ENCODE assay signal across 17 cellular contexts in the genomic region with DNA sequence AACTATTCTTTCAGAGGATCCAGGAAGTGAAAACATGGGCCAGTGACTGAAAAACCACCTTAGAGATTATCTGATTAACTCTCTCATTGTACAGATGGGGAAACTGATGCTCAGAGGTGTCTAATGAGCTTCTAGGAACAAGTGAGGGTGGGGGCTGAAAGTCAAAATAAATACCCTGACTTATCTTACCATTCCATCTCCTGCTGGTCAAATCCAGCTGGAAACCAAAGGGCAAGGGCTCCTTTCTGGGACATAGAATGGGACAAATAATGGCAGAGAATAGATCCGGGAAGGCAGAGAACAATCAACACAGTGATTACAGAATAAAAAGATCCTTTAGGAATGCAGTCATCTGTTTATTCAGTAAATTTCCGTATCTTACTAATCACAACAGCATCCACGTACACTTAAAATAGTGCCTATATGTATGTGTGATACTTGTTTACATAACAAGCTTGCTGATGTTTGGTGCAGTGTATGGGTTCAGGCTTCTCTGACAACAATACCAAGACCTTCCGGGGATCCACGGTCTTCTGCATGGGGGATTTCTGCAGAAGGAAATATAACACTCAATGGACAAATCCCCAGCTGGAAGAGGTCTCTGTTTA.
DNase-seq lines count a peak whose midpoint lies in the region; ATAC-seq and TF ChIP-seq lines count a peak whose summit lies in the region.
"Had no signal": no experiment of that assay in that cellular context is flagged by ENCODE, and none has a peak within 500 bp of the region (broad histone marks: within the 10 kb centered on the region; RNA-seq: fewer than 3 reads in every experiment).

No MANE protein-coding gene starts in this region.

- H3K4me1 ChIP-seq in SJSA1 (replicated peaks) = peaks cover 31% of the 10 kb centered on the region
- peaks cover 22 to 55% of the 10 kb centered on the region in 2 donors for H3K4me1 ChIP-seq in thoracic aorta (ENCODE audit: control insufficient read depth in 1 of 2, low read depth in 2 of 2)
- H3K4me1 ChIP-seq: Caco-2 had no signal

- H3K36me3 ChIP-seq in SJSA1 (no peaks in the 10 kb centered on the region; the same call in 1 of the 2 replicates), thoracic aorta (no peaks in the 10 kb centered on the region)

- intact Hi-C loops in head of caudate nucleus (cut with DNase I) = no loop called here

- DNase-seq in NCI-H146 (lab: John Stamatoyannopoulos, UW) = peak; percentile 6
- DNase-seq in NCI-H146 treated with DMSO at 0.1 percent for 48 hours (lab: John Stamatoyannopoulos, UW; ENCODE audit: unreplicated experiment) = no peak
- DNase-seq in SJSA1 (ENCODE audit: low read depth in 1 of 2, low spot score in 2 of 2) = peak in 1 of 2 experiments; percentile 63
- peak; percentile 46 for DNase-seq in epithelial cell of esophagus (ENCODE audit: low read depth)
- no peak for DNase-seq in thoracic aorta (ENCODE audit: low spot score)
- DNase-seq in head of caudate nucleus = no peak
- no peak for DNase-seq in NCI-H510A treated with DMSO at 0.1 percent for 48 hours (lab: John Stamatoyannopoulos, UW)
- DNase-seq: 8988T, Caco-2, DMS53, MM.1S, NCI-H2029 treated with DMSO at 0.1 percent for 48 hours, NCI-H510A had no signal

- no peak for TF ChIP-seq CTCF in epithelial cell of esophagus (IDR thresholded peaks at IDR 0.05; ENCODE audit: insufficient read depth, low read depth, low read length, missing control alignments)
- no peak for TF ChIP-seq CTCF in thoracic aorta (IDR thresholded peaks at IDR 0.05)

- H3K27ac ChIP-seq in SJSA1 (peak overlapping the region; percentile 75), thoracic aorta (peak overlapping the region; percentile 57 to 73)
- H3K27ac ChIP-seq: RWPE1 had no signal

- ATAC-seq in thoracic aorta (ENCODE audit: insufficient number of reproducible peaks, low FRiP score, low read depth) (no peak), HG03025 (IDR thresholded peaks at IDR 0.05; ENCODE audit: low FRiP score, unreplicated experiment) (no peak)
- ATAC-seq: GM12878, HCT116 had no signal

- H3K4me3 ChIP-seq in SJSA1 (no peak overlapping the region), epithelial cell of esophagus (ENCODE audit: low read length) (no peak overlapping the region), thoracic aorta (no peak overlapping the region)
- H3K4me3 ChIP-seq: GM12878 had no signal

- no peaks in the 10 kb centered on the region for H3K27me3 ChIP-seq in SJSA1 (replicated peaks)
- no peaks in the 10 kb centered on the region for H3K27me3 ChIP-seq in thoracic aorta (replicated peaks; ENCODE audit: insufficient read depth)

- H3K9me3 ChIP-seq in SJSA1 (replicated peaks) (no peaks in the 10 kb centered on the region), thoracic aorta (no peaks in the 10 kb centered on the region)
- H3K9me3 ChIP-seq: Caco-2 had no signal

Comparison
In these comparisons a context has a peak if more than half of its experiments do, and no peak if none do; other contexts are left out.
1. DNase-seq: peak in NCI-H146 (single experiment) and epithelial cell of esophagus (single experiment); none in NCI-H146 treated with DMSO at 0.1 percent for 48 hours (single experiment), thoracic aorta (single experiment), head of caudate nucleus (0 of 42) and NCI-H510A treated with DMSO at 0.1 percent for 48 hours (single experiment).